Comparison of ENCODE assay signal across 17 cellular contexts in genomic region chr19:34675919-34676318, GRCh38. TPM values are rescaled to one million over a fixed set of nuclear protein-coding genes. Genes with fewer than 3 reads are reported as not detected.
A peak's percentile ranks its signal among the peaks of the same experiment; 100 is the strongest.
DNase-seq lines count a peak whose midpoint lies in the region; ATAC-seq and TF ChIP-seq lines count a peak whose summit lies in the region.
"Had no signal": no experiment of that assay in that cellular context is flagged by ENCODE, and none has a peak within 500 bp of the region (broad histone marks: within the 10 kb centered on the region; RNA-seq: fewer than 3 reads in every experiment).

No MANE protein-coding gene starts in this region.

- H3K79me2 ChIP-seq in OCI-LY7 (ENCODE audit: insufficient read depth, low read depth, low read length): peaks cover 7% of the 10 kb centered on the region; the same call in 1 of the 2 replicates

- peak overlapping the region; percentile 21 for H3K27ac Mint-ChIP-seq in activated naive CD4-positive, alpha-beta T cell treated with anti-CD3 and anti-CD28 coated beads, Interleukin-2, amount 10 ng/mL, durations not matched to agents 7 days and 5 days
- peak overlapping the region in 4 of 6 donors; percentile 6 to 100 (median 64) for H3K27ac Mint-ChIP-seq in immature natural killer cell

- H3K9me3 ChIP-seq in OCI-LY7 (ENCODE audit: low read length): peaks cover 8% of the 10 kb centered on the region
- H3K9me3 ChIP-seq in testis: no peaks in the 10 kb centered on the region

- H3K36me3 Mint-ChIP-seq in activated naive CD4-positive, alpha-beta T cell treated with anti-CD3 and anti-CD28 coated beads, Interleukin-2, amount 10 ng/mL, durations not matched to agents 7 days and 5 days: peaks cover 54% of the 10 kb centered on the region
- H3K36me3 Mint-ChIP-seq in immature natural killer cell: peaks cover 22 to 28% (median 24%) of the 10 kb centered on the region in 3 donors

- peaks cover 45% of the 10 kb centered on the region for H3K9me3 Mint-ChIP-seq in activated naive CD4-positive, alpha-beta T cell treated with anti-CD3 and anti-CD28 coated beads, Interleukin-2, amount 10 ng/mL, durations not matched to agents 7 days and 5 days
- peaks cover 0 to 11% (median 2%) of the 10 kb centered on the region in 6 donors for H3K9me3 Mint-ChIP-seq in immature natural killer cell

- H3K27ac ChIP-seq in OCI-LY7 (ENCODE audit: low read depth, low read length, poor library complexity, severe bottlenecking) (no peak overlapping the region), testis (no peak overlapping the region), substantia nigra (ENCODE audit: low read depth, low read length, poor library complexity, severe bottlenecking) (no peak overlapping the region)

- POLR2A ChIA-PET in OCI-LY7 (lab: Charles Lee): interaction anchor here (1.2 kb wide), 1 partner anchor 10 kb away, joined by 4 read pairs; no protein-coding TSS in a partner anchor

- H3K4me1 Mint-ChIP-seq in activated naive CD4-positive, alpha-beta T cell treated with anti-CD3 and anti-CD28 coated beads, Interleukin-2, amount 10 ng/mL, durations not matched to agents 7 days and 5 days: peaks cover 40% of the 10 kb centered on the region
- H3K4me1 Mint-ChIP-seq in immature natural killer cell: peaks cover 33 to 41% of the 10 kb centered on the region in 2 donors

- H3K4me1 ChIP-seq in OCI-LY7 (ENCODE audit: insufficient read depth, low read length, poor library complexity, severe bottlenecking): peaks cover 20% of the 10 kb centered on the region
- no peaks in the 10 kb centered on the region for H3K4me1 ChIP-seq in testis

- H3K36me3 ChIP-seq in OCI-LY7 (ENCODE audit: insufficient read depth, low read length): peaks cover 19% of the 10 kb centered on the region
- H3K36me3 ChIP-seq in testis (ENCODE audit: low read depth, missing control alignments): no peaks in the 10 kb centered on the region

- no peaks in the 10 kb centered on the region for H4K20me1 ChIP-seq in OCI-LY7 (ENCODE audit: insufficient read depth, low read length)

- H3K4me3 ChIP-seq in OCI-LY7 (ENCODE audit: low read depth, low read length, poor library complexity, severe bottlenecking): peak overlapping the region; percentile 80
- H3K4me3 ChIP-seq in testis: peak overlapping the region; percentile 78 to 83

- no peaks in the 10 kb centered on the region for H3K9me2 ChIP-seq in OCI-LY7 (ENCODE audit: insufficient read depth, low read length)

- H3K4me2 ChIP-seq in OCI-LY7 (ENCODE audit: low read length): peak overlapping the region; percentile 78

- H3K27me3 Mint-ChIP-seq in activated naive CD4-positive, alpha-beta T cell treated with anti-CD3 and anti-CD28 coated beads, Interleukin-2, amount 10 ng/mL, durations not matched to agents 7 days and 5 days: peaks cover 10% of the 10 kb centered on the region
- peaks cover 12 to 32% (median 29%) of the 10 kb centered on the region in 3 donors for H3K27me3 Mint-ChIP-seq in immature natural killer cell (ENCODE audit: low read depth in 3 of 3)
- H3K27me3 Mint-ChIP-seq: activated T-helper 17 cell treated with anti-CD3 and anti-CD28 coated beads, Interleukin-2, amount 50 U/mL, for 72 hours had no signal

- TF ChIP-seq CTCF in OCI-LY7 (conservative IDR thresholded peaks at IDR 0.05; ENCODE audit: low read length) (no peak), testis (IDR thresholded peaks at IDR 0.05) (no peak)

- peak overlapping the region; percentile 96; the same call in 1 of the 2 replicates for H2AFZ ChIP-seq in OCI-LY7 (ENCODE audit: low read length)

- intact Hi-C loops in OCI-LY7 (cut with micrococcal nuclease; ENCODE audit: unreplicated experiment): no loop called here
- intact Hi-C loops in testis (cut with DNase I; ENCODE audit: low total_unique reads): loop anchor here (5.0 kb wide), 1 partner anchor 56 kb away; the partner anchor contains the start of gene ZNF181

- CTCF ChIA-PET in activated naive CD4-positive, alpha-beta T cell treated with anti-CD3 and anti-CD28 coated beads, Interleukin-2, amount 10 ng/mL, durations not matched to agents 7 days and 5 days (lab: Charles Lee): interaction anchor here (0.8 to 1.4 kb wide), 3 partner anchors 13 to 58 kb away, joined by 3 read pairs; no protein-coding TSS in a partner anchor
- CTCF ChIA-PET in OCI-LY7 (lab: Charles Lee; ENCODE audit: unreplicated experiment): no interaction called here

- no peaks in the 10 kb centered on the region for H3K27me3 ChIP-seq in testis

- no peak for ATAC-seq in HG02642 (IDR thresholded peaks at IDR 0.05; ENCODE audit: poor library complexity, unreplicated experiment)
- ATAC-seq: activated T-helper 17 cell treated with anti-CD3 and anti-CD28 coated beads, Interleukin-2, amount 50 U/mL, for 72 hours; esophagus mucosa had no signal

- DNase-seq in activated naive CD4-positive, alpha-beta T cell treated with anti-CD3 and anti-CD28 coated beads, Interleukin-2, amount 10 ng/mL, durations not matched to agents 7 days and 5 days: no peak
- DNase-seq in activated naive CD4-positive, alpha-beta T cell treated with anti-CD3 and anti-CD28 coated beads, Interleukin-2, amount 50 U/mL, for 16 hours: no peak
- DNase-seq in OCI-LY7 (ENCODE audit: low spot score) (no peak), immature natural killer cell (no peak), testis (peak; percentile 78), substantia nigra (lab: John Stamatoyannopoulos, UW) (no peak), Ammon's horn (ENCODE audit: low spot score) (no peak)
- DNase-seq: ACHN; amniotic stem cell; H7; MV-4-11; NCI-H2029 treated with DMSO at 0.1 percent for 48 hours; NCI-H510A; stimulated activated CD4-positive, alpha-beta T cell treated with anti-CD3 and anti-CD28 coated beads, Interleukin-4, amount 100 ng/mL, for 4 hours had no signal

- no peak for TF ChIP-seq POLR2A in testis (IDR thresholded peaks at IDR 0.05)

- WGBS in testis, 2 donors: 53 to 84% methylated on average over 9 of the region's 9 CpGs

- BruUV-seq in OCI-LY7 (replicated peaks; lab: Mats Ljungman, UMichigan): no TSS peak

- no peak overlapping the region for H3K4me3 Mint-ChIP-seq in activated naive CD4-positive, alpha-beta T cell treated with anti-CD3 and anti-CD28 coated beads, Interleukin-2, amount 10 ng/mL, durations not matched to agents 7 days and 5 days
- H3K4me3 Mint-ChIP-seq in immature natural killer cell: peak overlapping the region in 2 of 5 donors; percentile 28 to 98

RNA-seq across cellular contexts. Expression of gene SCGB2B2, which starts 1.0 kb away (rescaled TPM):
- 0.54 TPM in 1 of 2 replicates, not detected in the other for total RNA-seq in OCI-LY7 (2014; rRNA removed; shearing (Covaris generic))
- 1.7 and 2.2 TPM in 2 replicates for total RNA-seq in OCI-LY7 (2022)
- polyA plus RNA-seq in immature natural killer cell: under 1 TPM in 1 of 3 donors, not detected in 2; 0.09 TPM
- total RNA-seq in testis: 1 to 10 TPM; 3.3 to 4.4 TPM
- polyA plus RNA-seq in testis (ENCODE audit: insufficient read depth, low read depth, low replicate concordance): 1.5 TPM
- total RNA-seq: H7 had no signal

RNA-seq across cellular contexts. Expression of gene ZNF302, which starts 1.6 kb away (rescaled TPM):
- total RNA-seq in OCI-LY7 (2014; rRNA removed; shearing (Covaris generic)): 23.9 and 24.6 TPM in 2 replicates
- total RNA-seq in OCI-LY7 (2022) (26.9 and 30.3 TPM in 2 replicates), testis (10 to 100 TPM; 36.7 to 50.8 TPM)
- polyA plus RNA-seq in immature natural killer cell (10 to 100 TPM in 2 of 3 donors, 1 to 10 TPM in 1; 8.8 to 14.5 (median 11.2) TPM), testis (ENCODE audit: insufficient read depth, low read depth, low replicate concordance) (24.1 TPM)

RNA-seq across cellular contexts. Expression of gene ZNF181, which starts 58.1 kb away (rescaled TPM):
- total RNA-seq in OCI-LY7 (2014; rRNA removed; shearing (Covaris generic)): 13.0 and 18.8 TPM in 2 replicates
- 8.3 and 10.4 TPM in 2 replicates for total RNA-seq in OCI-LY7 (2022)
- 10 to 100 TPM in 2 of 3 donors, 1 to 10 TPM in 1; 10.0 to 16.0 (median 10.1) TPM for polyA plus RNA-seq in immature natural killer cell
- 10 to 100 TPM; 16.1 to 18.5 TPM for total RNA-seq in testis
- 10.7 TPM for polyA plus RNA-seq in testis (ENCODE audit: insufficient read depth, low read depth, low replicate concordance)
